31 cellular contexts compared by ENCODE assay signal in genomic region chr16:83345846-83346245, GRCh38.
A peak's percentile ranks its signal among the peaks of the same experiment; 100 is the strongest.
DNase-seq lines count a peak whose midpoint lies in the region; ATAC-seq, FAIRE-seq and TF ChIP-seq lines count a peak whose summit lies in the region.
"Had no signal": no experiment of that assay in that cellular context is flagged by ENCODE, and none has a peak within 500 bp of the region (broad histone marks: within the 10 kb centered on the region; RNA-seq: fewer than 3 reads in every experiment).

No MANE protein-coding gene starts in this region.

- peak overlapping the region; percentile 93 for H3K27ac Mint-ChIP-seq in MCF 10A (ENCODE audit: low read depth, unreplicated experiment)
- H3K27ac Mint-ChIP-seq: activated CD4-positive, alpha-beta T cell treated with anti-CD3 and anti-CD28 coated beads, Interleukin-2, amount 10 ng/mL, durations not matched to agents 7 days and 5 days; dendritic cell treated with granulocyte-macrophage colony-stimulating factor and Interleukin-4, amounts not matched to agents 40 ng/mL and 50 ng/mL, for 4 days; naive B cell had no signal

- no peaks in the 10 kb centered on the region for H3K79me2 ChIP-seq in fibroblast of lung (ENCODE audit: control insufficient read depth, insufficient read depth, low read length)

- H3K36me3 ChIP-seq in breast epithelium, result no peaks in the 10 kb centered on the region
- no peaks in the 10 kb centered on the region for H3K36me3 ChIP-seq in fibroblast of lung (ENCODE audit: control insufficient read depth, insufficient read depth, low read length)
- no peaks in the 10 kb centered on the region for H3K36me3 ChIP-seq in upper lobe of right lung
- H3K36me3 ChIP-seq in pancreas, result no peaks in the 10 kb centered on the region
- H3K36me3 ChIP-seq: BLaER1 treated with 17β-estradiol and CSF1 and Interleukin-3, amounts not matched to agents 10 nM and 100 nM; cardiac muscle cell; spleen had no signal

- 55 to 61% methylated on average over 7 of the region's 7 CpGs for WGBS in pancreas, 2 donors

- H3K36me3 Mint-ChIP-seq in MCF 10A (ENCODE audit: insufficient read depth, unreplicated experiment), result peaks cover 4% of the 10 kb centered on the region
- H3K36me3 Mint-ChIP-seq: naive B cell had no signal

- H3K27ac ChIP-seq in breast epithelium, result no peak overlapping the region
- no peak overlapping the region for H3K27ac ChIP-seq in fibroblast of lung (ENCODE audit: insufficient read depth, low read length)
- no peak overlapping the region for H3K27ac ChIP-seq in upper lobe of right lung
- no peak overlapping the region for H3K27ac ChIP-seq in pancreas
- H3K27ac ChIP-seq: BLaER1 treated with 17β-estradiol and CSF1 and Interleukin-3, amounts not matched to agents 10 nM and 100 nM; cardiac muscle cell; RWPE1; SK-N-MC; spleen; thoracic aorta had no signal

- peaks cover 17% of the 10 kb centered on the region for H3K4me1 Mint-ChIP-seq in MCF 10A (ENCODE audit: insufficient read depth, unreplicated experiment)
- H3K4me1 Mint-ChIP-seq: activated CD4-positive, alpha-beta T cell treated with anti-CD3 and anti-CD28 coated beads, Interleukin-2, amount 10 ng/mL, durations not matched to agents 7 days and 5 days; naive B cell had no signal

- H3K9ac ChIP-seq in fibroblast of lung (ENCODE audit: insufficient read depth, low read length), result no peak overlapping the region
- H3K9ac ChIP-seq: BLaER1 treated with 17β-estradiol and CSF1 and Interleukin-3, amounts not matched to agents 10 nM and 100 nM had no signal

- no peak for TF ChIP-seq POLR2A in breast epithelium (IDR thresholded peaks at IDR 0.05)

- H2AFZ ChIP-seq in fibroblast of lung (ENCODE audit: low read length), result peak overlapping the region; percentile 80

- H3K9me3 Mint-ChIP-seq in MCF 10A (ENCODE audit: unreplicated experiment), result no peaks in the 10 kb centered on the region
- H3K9me3 Mint-ChIP-seq: activated CD4-positive, alpha-beta T cell treated with anti-CD3 and anti-CD28 coated beads, Interleukin-2, amount 10 ng/mL, durations not matched to agents 7 days and 5 days; dendritic cell treated with granulocyte-macrophage colony-stimulating factor and Interleukin-4, amounts not matched to agents 40 ng/mL and 50 ng/mL, for 4 days; naive B cell had no signal

- TF ChIP-seq CTCF in MCF 10A (IDR thresholded peaks at IDR 0.05; ENCODE audit: unreplicated experiment) (no peak), breast epithelium (IDR thresholded peaks at IDR 0.05) (no peak), fibroblast of lung (conservative IDR thresholded peaks at IDR 0.05 in 1 of 2, IDR thresholded peaks at IDR 0.05 in 1 of 2; ENCODE audit: low read depth in 1 of 2, low read length in 2 of 2) (no peak), upper lobe of right lung (IDR thresholded peaks at IDR 0.05) (no peak), pancreas (IDR thresholded peaks at IDR 0.05) (no peak)

- ATAC-seq in SK-N-SH treated with all-trans-retinoic acid at 6 μM for 48 hours, result peak; percentile 37; the same call in 2 of the 3 replicates
- no peak for ATAC-seq in upper lobe of right lung
- no peak for ATAC-seq in GM18858 (IDR thresholded peaks at IDR 0.05; ENCODE audit: unreplicated experiment)
- no peak for ATAC-seq in pancreas
- ATAC-seq: right cardiac atrium had no signal

- H3K9me3 ChIP-seq in breast epithelium, result no peaks in the 10 kb centered on the region
- no peaks in the 10 kb centered on the region for H3K9me3 ChIP-seq in fibroblast of lung (ENCODE audit: control insufficient read depth, insufficient read depth, low read depth, low read length)
- no peaks in the 10 kb centered on the region for H3K9me3 ChIP-seq in upper lobe of right lung
- H3K9me3 ChIP-seq in pancreas, result no peaks in the 10 kb centered on the region
- H3K9me3 ChIP-seq: spleen, thoracic aorta had no signal

- H3K27me3 ChIP-seq in breast epithelium, result peaks cover 0 to 3% of the 10 kb centered on the region in 2 donors
- H3K27me3 ChIP-seq in fibroblast of lung (ENCODE audit: control insufficient read depth, insufficient read depth, low read length), result no peaks in the 10 kb centered on the region
- no peaks in the 10 kb centered on the region for H3K27me3 ChIP-seq in upper lobe of right lung
- H3K27me3 ChIP-seq in pancreas, result no peaks in the 10 kb centered on the region
- H3K27me3 ChIP-seq: BLaER1 treated with 17β-estradiol and CSF1 and Interleukin-3, amounts not matched to agents 10 nM and 100 nM; cardiac muscle cell; spleen had no signal

- no peaks in the 10 kb centered on the region for H4K20me1 ChIP-seq in fibroblast of lung (ENCODE audit: control insufficient read depth, extremely low read depth, insufficient read depth, low read length)
- H4K20me1 ChIP-seq: BLaER1 treated with 17β-estradiol and CSF1 and Interleukin-3, amounts not matched to agents 10 nM and 100 nM had no signal

- FAIRE-seq in pancreas (lab: Jason Lieb, UNC), result no peak
- FAIRE-seq: endothelial cell of umbilical vein, GM12891 had no signal

- CTCF ChIA-PET in MCF 10A (lab: Yijun Ruan, JAX), result interaction anchor here (2.4 kb wide), 1 partner anchor 10 kb away, joined by 29 read pairs; no protein-coding TSS in a partner anchor

- intact Hi-C loops in MCF 10A (cut with micrococcal nuclease) (no loop called here), breast epithelium (cut with DNase I; ENCODE audit: low total_unique reads) (no loop called here), upper lobe of right lung (cut with DNase I) (no loop called here), pancreas (cut with DNase I) (no loop called here)

- H3K4me3 ChIP-seq in breast epithelium, result no peak overlapping the region
- H3K4me3 ChIP-seq in fibroblast of lung (replicated peaks in 1 of 4; ENCODE audit: control extremely low read depth in 1 of 4, insufficient read depth in 1 of 4, low read depth in 3 of 4, low read length in 4 of 4), result peak overlapping the region in 3 of 4 experiments; percentile 35 to 50 (median 39)
- peak overlapping the region; percentile 14 for H3K4me3 ChIP-seq in upper lobe of right lung
- H3K4me3 ChIP-seq in pancreas, result no peak overlapping the region
- H3K4me3 ChIP-seq: BLaER1 treated with 17β-estradiol and CSF1 and Interleukin-3, amounts not matched to agents 10 nM and 100 nM; cardiac muscle cell; SK-N-MC; spleen; thoracic aorta had no signal

- H3K27me3 Mint-ChIP-seq in MCF 10A (ENCODE audit: insufficient read depth, unreplicated experiment), result no peaks in the 10 kb centered on the region
- H3K27me3 Mint-ChIP-seq: activated CD4-positive, alpha-beta T cell treated with anti-CD3 and anti-CD28 coated beads, Interleukin-2, amount 10 ng/mL, durations not matched to agents 7 days and 5 days; dendritic cell treated with granulocyte-macrophage colony-stimulating factor and Interleukin-4, amounts not matched to agents 40 ng/mL and 50 ng/mL, for 4 days had no signal

- H3K4me3 Mint-ChIP-seq in MCF 10A (ENCODE audit: unreplicated experiment), result no peak overlapping the region
- H3K4me3 Mint-ChIP-seq: activated CD4-positive, alpha-beta T cell treated with anti-CD3 and anti-CD28 coated beads, Interleukin-2, amount 10 ng/mL, durations not matched to agents 7 days and 5 days; dendritic cell treated with granulocyte-macrophage colony-stimulating factor and Interleukin-4, amounts not matched to agents 40 ng/mL and 50 ng/mL, for 4 days; naive B cell had no signal

- BruUV-seq in MCF 10A (replicated peaks; lab: Mats Ljungman, UMichigan), result no TSS peak

- H3K4me2 ChIP-seq in fibroblast of lung (ENCODE audit: extremely low read depth, insufficient read depth, low read length), result peak overlapping the region; percentile 81
- H3K4me2 ChIP-seq: BLaER1 treated with 17β-estradiol and CSF1 and Interleukin-3, amounts not matched to agents 10 nM and 100 nM had no signal

- no peak for DNase-seq in MCF 10A (ENCODE audit: unreplicated experiment)
- DNase-seq in breast epithelium (ENCODE audit: low spot score in 2 of 2), result no peak
- DNase-seq in fibroblast of lung (ENCODE audit: low read depth in 2 of 2), result no peak
- no peak for DNase-seq in upper lobe of right lung
- no peak for DNase-seq in pancreas
- DNase-seq in islet precursor cell, result no peak
- DNase-seq: activated CD4-positive, alpha-beta T cell treated with anti-CD3 and anti-CD28 coated beads, Interleukin-2, amount 10 ng/mL, durations not matched to agents 7 days and 5 days; activated naive CD4-positive, alpha-beta T cell treated with Interleukin-2 at 50 U/mL for 16 hours; activated T-cell treated with anti-CD3 and anti-CD28 coated beads, Interleukin-2, amount 50 U/mL, for 48 hours; amniotic stem cell; DND-41; H7; kidney glomerular epithelial cell; naive B cell; NCI-H1092; NCI-H2081 treated with DMSO at 0.1 percent for 48 hours; right cardiac atrium; spleen; stimulated activated CD4-positive, alpha-beta T cell treated with anti-CD3 and anti-CD28 coated beads, Interleukin-4, amount 100 ng/mL, for 1 hour; stimulated activated naive CD4-positive, alpha-beta T cell; T-helper 2 cell had no signal

- POLR2A ChIA-PET in MCF 10A (lab: Yijun Ruan, JAX), result no interaction called here

- H3K4me1 ChIP-seq in breast epithelium (no peaks in the 10 kb centered on the region), fibroblast of lung (ENCODE audit: control insufficient read depth, extremely low read depth, insufficient read depth, low read length) (no peaks in the 10 kb centered on the region), upper lobe of right lung (no peaks in the 10 kb centered on the region), pancreas (no peaks in the 10 kb centered on the region)
- H3K4me1 ChIP-seq: spleen had no signal

TF ChIP-seq in SK-N-SH treated with all-trans-retinoic acid at 6 μM for 48 hours, 23 proteins besides CTCF, POLR2A, EP300 and RAD21 (continues in another document):
- TF ChIP-seq ZFP3 (CRISPR knock-in tag; IDR thresholded peaks at IDR 0.05) (no peak), PATZ1 (CRISPR knock-in tag; IDR thresholded peaks at IDR 0.05; ENCODE audit: borderline replicate concordance) (no peak)

Comparison
In these comparisons a context has a peak if more than half of its experiments do, and no peak if none do; other contexts are left out.
1. H3K4me3 ChIP-seq: peak in fibroblast of lung (3 of 4) and upper lobe of right lung (single experiment); none in breast epithelium (0 of 3) and pancreas (0 of 4).